ENCODE assay signal across 15 cellular contexts in the genomic region with DNA sequence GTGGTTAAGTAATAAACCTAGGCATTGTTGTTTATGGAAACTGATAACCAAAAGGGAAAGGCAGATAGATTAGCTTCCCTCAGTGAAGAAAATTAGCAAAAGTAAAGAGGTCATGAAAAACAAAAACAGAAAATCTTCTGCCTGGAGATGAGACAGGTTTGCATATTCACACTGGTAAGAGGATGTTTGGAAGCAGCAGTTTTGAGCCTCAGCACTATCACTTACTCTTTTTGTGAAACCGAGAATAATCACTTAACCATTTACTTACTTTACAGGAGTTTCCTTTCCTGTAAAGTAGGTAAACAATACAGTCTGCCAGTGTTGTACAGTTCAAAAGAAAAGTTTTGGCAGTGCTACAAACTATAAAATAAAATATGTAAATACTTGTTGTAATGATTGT. TPM values are rescaled to one million over a fixed set of nuclear protein-coding genes. Genes with fewer than 3 reads are reported as not detected.
DNase-seq lines count a peak whose midpoint lies in the region; ATAC-seq and TF ChIP-seq lines count a peak whose summit lies in the region.
"Had no signal": no experiment of that assay in that cellular context is flagged by ENCODE, and none has a peak within 500 bp of the region (broad histone marks: within the 10 kb centered on the region; RNA-seq: fewer than 3 reads in every experiment).

No MANE protein-coding gene starts in this region.

- TF ChIP-seq POLR2A in spleen (IDR thresholded peaks at IDR 0.05): no peak

- DNase-seq in GM12865 (ENCODE audit: low read depth) (peak; percentile 48), NOMO-1 treated with dmso at 0.1 percent for 144 hours (lab: John Stamatoyannopoulos, UW; ENCODE audit: unreplicated experiment) (no peak), NCI-H2107 treated with DMSO at 0.1 percent for 48 hours (lab: John Stamatoyannopoulos, UW; ENCODE audit: unreplicated experiment) (no peak), spleen (no peak), NCI-H748 (lab: John Stamatoyannopoulos, UW; ENCODE audit: unreplicated experiment) (no peak)
- DNase-seq: anterior cingulate cortex; effector memory CD8-positive, alpha-beta T cell; heart right ventricle; NCI-H748 treated with DMSO at 0.1 percent for 48 hours; thyroid gland had no signal

- ATAC-seq in GM19328 (IDR thresholded peaks at IDR 0.05; ENCODE audit: unreplicated experiment) (peak; percentile 90), HG02623 (IDR thresholded peaks at IDR 0.05; ENCODE audit: unreplicated experiment) (peak; percentile 99), HG03354 (IDR thresholded peaks at IDR 0.05; ENCODE audit: poor library complexity, severe bottlenecking, unreplicated experiment) (peak; percentile 100)
- ATAC-seq: effector memory CD8-positive, alpha-beta T cell; HCT116; heart right ventricle had no signal

- H3K27me3 ChIP-seq in spleen (replicated peaks in 1 of 7): no peaks in the 10 kb centered on the region
- H3K27me3 ChIP-seq: heart right ventricle, thyroid gland had no signal

- intact Hi-C loops in spleen (cut with DNase I; ENCODE audit: low total_unique reads): no loop called here

- H3K36me3 ChIP-seq in spleen: no peaks in the 10 kb centered on the region
- H3K36me3 ChIP-seq: heart right ventricle, thyroid gland had no signal

- TF ChIP-seq CTCF in GM12865 (IDR thresholded peaks at IDR 0.05; ENCODE audit: insufficient read depth, low read depth, low read length, missing control alignments): no peak
- no peak for TF ChIP-seq CTCF in spleen (IDR thresholded peaks at IDR 0.05 in 8 of 11, conservative IDR thresholded peaks at IDR 0.05 in 3 of 11)

- H3K4me1 ChIP-seq in spleen: no peaks in the 10 kb centered on the region
- H3K4me1 ChIP-seq: heart right ventricle had no signal

- 49 to 71% (median 58%) methylated on average over 1 of the region's 1 CpG for WGBS in spleen, 5 donors

- no peak overlapping the region for H3K27ac ChIP-seq in spleen
- H3K27ac ChIP-seq: heart right ventricle, thyroid gland had no signal

- H3K9me3 ChIP-seq in spleen: peaks cover 0 to 8% (median 0%) of the 10 kb centered on the region in 8 donors
- H3K9me3 ChIP-seq: thyroid gland had no signal

- H3K4me3 ChIP-seq in GM12865 (ENCODE audit: low read depth, low read length): no peak overlapping the region
- H3K4me3 ChIP-seq in spleen: no peak overlapping the region
- H3K4me3 ChIP-seq: heart right ventricle, thyroid gland had no signal

RNA-seq across cellular contexts. Expression of gene EMB, which starts 35.5 kb away (rescaled TPM):
- total RNA-seq in spleen: 10 to 100 TPM; 56.2 to 99.9 (median 91.9) TPM
- polyA plus RNA-seq in spleen: 10 to 100 TPM; 24.7 to 32.1 (median 24.9) TPM
- total RNA-seq: pulmonary artery endothelial cell had no signal
